9 cellular contexts compared by ENCODE assay signal in the genomic region with DNA sequence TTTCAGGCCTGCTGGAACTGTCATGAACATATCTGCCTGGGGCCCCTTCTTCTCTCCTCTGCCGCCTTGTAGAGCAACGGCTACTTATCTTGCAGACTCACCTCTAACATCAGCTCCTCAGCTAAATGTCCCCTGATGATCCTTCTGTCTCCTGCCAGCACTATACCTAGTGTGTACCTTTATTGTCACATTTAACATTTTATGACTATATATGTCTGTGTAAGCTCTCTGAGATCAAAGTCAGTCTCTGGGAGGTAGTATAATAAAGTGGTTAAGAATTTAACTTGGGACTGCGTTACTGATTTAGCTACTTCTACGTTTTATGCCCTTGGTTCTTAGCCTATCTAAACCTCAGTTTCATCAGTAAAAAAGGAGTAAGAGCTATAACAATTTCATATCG. TPM values are rescaled to one million over a fixed set of nuclear protein-coding genes. Genes with fewer than 3 reads are reported as not detected.
DNase-seq lines count a peak whose midpoint lies in the region; ATAC-seq and TF ChIP-seq lines count a peak whose summit lies in the region.
"Had no signal": no experiment of that assay in that cellular context is flagged by ENCODE, and none has a peak within 500 bp of the region (broad histone marks: within the 10 kb centered on the region; RNA-seq: fewer than 3 reads in every experiment).

No MANE protein-coding gene starts in this region.

- H3K79me2 ChIP-seq in mesendoderm (ENCODE audit: control insufficient read depth, insufficient read depth, low read length): peaks cover 40% of the 10 kb centered on the region

- H3K4me2 ChIP-seq in mesendoderm (ENCODE audit: low read length): no peak overlapping the region

- peaks cover 15% of the 10 kb centered on the region for H3K79me1 ChIP-seq in mesendoderm (ENCODE audit: low read length)

- POLR2A ChIA-PET in A673 (lab: Charles Lee; ENCODE audit: low non-redundant PET): no interaction called here

- H3K36me3 ChIP-seq in A673 (ENCODE audit: insufficient read depth, low read length, poor library complexity, severe bottlenecking) (peaks cover 21% of the 10 kb centered on the region), HUES6 (ENCODE audit: control insufficient read depth, insufficient read depth, low read length) (peaks cover 26% of the 10 kb centered on the region), mesendoderm (ENCODE audit: control insufficient read depth, insufficient read depth, low read length) (peaks cover 1% of the 10 kb centered on the region)

- H2BK5ac ChIP-seq in mesendoderm (ENCODE audit: low read length): no peak overlapping the region

- TF ChIP-seq CTCF in A673 (conservative IDR thresholded peaks at IDR 0.05; ENCODE audit: low read depth, low read length) (no peak), choroid plexus epithelial cell (conservative IDR thresholded peaks at IDR 0.05; ENCODE audit: low read depth, low read length) (no peak)

- H3K9ac ChIP-seq in HUES6 (ENCODE audit: low read length) (no peak overlapping the region), mesendoderm (ENCODE audit: low read length) (peak overlapping the region; percentile 15)

- BruUV-seq in A673 (replicated peaks; lab: Mats Ljungman, UMichigan): no TSS peak

- no peak overlapping the region for H2AK5ac ChIP-seq in mesendoderm (ENCODE audit: low read length)

- H3K56ac ChIP-seq in mesendoderm (ENCODE audit: low read length): no peak overlapping the region

- no peak overlapping the region for H2BK15ac ChIP-seq in mesendoderm (replicated peaks; ENCODE audit: low read depth)

- WGBS in mesendoderm (ENCODE audit: extremely low coverage, insufficient coverage, low lambda C conversion rate): no CpG with 5 or more reads among the region's 5 CpGs

- no peak for DNase-seq in A673 (ENCODE audit: low spot score)
- DNase-seq in choroid plexus epithelial cell (ENCODE audit: low read depth): no peak
- DNase-seq in mesendoderm: no peak
- DNase-seq in NCI-H1092 treated with DMSO at 0.1 percent for 48 hours (lab: John Stamatoyannopoulos, UW): no peak
- DNase-seq in activated CD4-positive, alpha-beta T cell treated with anti-CD3 and anti-CD28 coated beads for 4 hours: no peak
- DNase-seq in stimulated activated CD8-positive, alpha-beta memory T cell treated with anti-CD3 and anti-CD28 coated beads, Interleukin-4, amount 100 ng/mL, for 48 hours: no peak

- no peak overlapping the region for H3K18ac ChIP-seq in mesendoderm (ENCODE audit: low read length)

- H3K27ac ChIP-seq in A673 (ENCODE audit: low read depth, low read length, poor library complexity, severe bottlenecking) (no peak overlapping the region), HUES6 (ENCODE audit: low read depth, low read length) (no peak overlapping the region), mesendoderm (ENCODE audit: low read depth, low read length) (no peak overlapping the region)

- no peak overlapping the region for H4K8ac ChIP-seq in mesendoderm (ENCODE audit: low read depth, low read length)

- no peak overlapping the region for H3K4ac ChIP-seq in mesendoderm (ENCODE audit: low read depth, low read length)

- H3K9me3 ChIP-seq in A673 (ENCODE audit: low read depth, low read length, poor library complexity, severe bottlenecking): no peaks in the 10 kb centered on the region
- no peaks in the 10 kb centered on the region for H3K9me3 ChIP-seq in HUES6 (ENCODE audit: control insufficient read depth, insufficient read depth, low read depth, low read length)

- ATAC-seq in HG03565 (IDR thresholded peaks at IDR 0.05; ENCODE audit: unreplicated experiment): no peak
- ATAC-seq: stimulated activated effector memory CD8-positive, alpha-beta T cell treated with anti-CD3 and anti-CD28 coated beads, Interleukin-12 subunit alpha, Interleukin-12 subunit beta, amount 100 ng/mL, for 72 hours had no signal

- no peak overlapping the region for H3K23ac ChIP-seq in mesendoderm (ENCODE audit: low read length)

- H3K27me3 ChIP-seq in A673 (replicated peaks; ENCODE audit: insufficient read depth, low read depth, low read length, poor library complexity): no peaks in the 10 kb centered on the region
- H3K27me3 ChIP-seq in HUES6 (ENCODE audit: control insufficient read depth, insufficient read depth, low read length): no peaks in the 10 kb centered on the region
- H3K27me3 ChIP-seq in mesendoderm (ENCODE audit: insufficient read depth, low read length, poor library complexity): no peaks in the 10 kb centered on the region

- peaks cover 24% of the 10 kb centered on the region for H3K4me1 ChIP-seq in A673 (ENCODE audit: insufficient read depth, low read length, poor library complexity, severe bottlenecking)
- peaks cover 19% of the 10 kb centered on the region for H3K4me1 ChIP-seq in HUES6 (ENCODE audit: control insufficient read depth, insufficient read depth, low read length)
- peaks cover 5% of the 10 kb centered on the region for H3K4me1 ChIP-seq in mesendoderm (ENCODE audit: control insufficient read depth, low read depth, low read length)

- no peak overlapping the region for H2BK120ac ChIP-seq in mesendoderm (ENCODE audit: low read depth, low read length)

- intact Hi-C loops in A673 (cut with micrococcal nuclease; ENCODE audit: unreplicated experiment): loop anchor here (10.0 kb wide), 1 partner anchor 1141 kb away; no protein-coding TSS in a partner anchor

- no peak overlapping the region for H4K5ac ChIP-seq in mesendoderm (ENCODE audit: low read length)

- H3K4me3 ChIP-seq in A673 (ENCODE audit: low read depth, low read length, poor library complexity, severe bottlenecking) (peak overlapping the region; percentile 90), HUES6 (ENCODE audit: low read depth, low read length) (peak overlapping the region; percentile 94; the same call in 1 of the 2 replicates), choroid plexus epithelial cell (ENCODE audit: low read depth, low read length) (peak overlapping the region; percentile 95), mesendoderm (ENCODE audit: low read length) (no peak overlapping the region)

- CTCF ChIA-PET in A673 (lab: Charles Lee): no interaction called here

RNA-seq across cellular contexts. Expression of gene TMED7, which starts 2.2 kb away (rescaled TPM):
- 62.8 and 65.1 TPM in 2 replicates for total RNA-seq in A673 (2021)
- polyA plus RNA-seq in mesendoderm (2013, experiment 1 of 2): 41.5 TPM
- 41.6 TPM for polyA plus RNA-seq in mesendoderm (2013, experiment 2 of 2)

RNA-seq across cellular contexts. Expression of gene TICAM2, which starts 21.4 kb away (rescaled TPM):
- 0.32 and 1.3 TPM in 2 replicates for total RNA-seq in A673 (2021)
- 0.04 TPM for polyA plus RNA-seq in mesendoderm (2013, experiment 1 of 2)
- polyA plus RNA-seq in mesendoderm (2013, experiment 2 of 2): 0.22 TPM
